ENCODE assay signal across 27 cellular contexts in genomic region chr7:1649751-1650326, GRCh38. TPM values are rescaled to one million over a fixed set of nuclear protein-coding genes. Genes with fewer than 3 reads are reported as not detected.
"Had no signal": no experiment of that assay in that cellular context is flagged by ENCODE, and none has a peak within 500 bp of the region (broad histone marks: within the 10 kb centered on the region; RNA-seq: fewer than 3 reads in every experiment).

No MANE protein-coding gene starts in this region.

- H3K36me3 ChIP-seq: adrenal gland, uterus had no signal

- H3K4me3 ChIP-seq: adrenal gland, body of pancreas, coronary artery, dorsolateral prefrontal cortex, skin epidermis, testis, uterus had no signal

- DNase-seq: activated CD4-positive, alpha-beta memory T cell treated with anti-CD3 and anti-CD28 coated beads for 36 hours; activated CD4-positive, alpha-beta T cell treated with anti-CD3 and anti-CD28 coated beads for 48 hours; activated CD8-positive, alpha-beta memory T cell treated with anti-CD3 and anti-CD28 coated beads, Interleukin-2, amount 50 U/mL, for 4 hours; activated effector memory CD4-positive, alpha-beta T cell treated with anti-CD3 and anti-CD28 coated beads, Interleukin-2, amount 50 U/mL, for 16 hours; activated naive CD4-positive, alpha-beta T cell treated with anti-CD3 and anti-CD28 coated beads for 36 hours; activated naive CD8-positive, alpha-beta T cell treated with anti-CD3 and anti-CD28 coated beads for 36 hours; activated T-cell treated with anti-CD3 and anti-CD28 coated beads, Interleukin-2, amount 50 U/mL, for 1 hour; adrenal gland; aorta; body of pancreas; dorsolateral prefrontal cortex; effector memory CD4-positive, alpha-beta T cell; islet precursor cell; natural killer cell; stimulated activated CD4-positive, alpha-beta T cell treated with anti-CD3 and anti-CD28 coated beads, Interleukin-12 subunit alpha, Interleukin-12 subunit beta, amount 100 ng/mL, for 4 hours; stimulated activated CD4-positive, alpha-beta T cell treated with anti-CD3 and anti-CD28 coated beads, Interleukin-4, amount 100 ng/mL, for 1 hour; stimulated activated naive CD8-positive, alpha-beta T cell treated with anti-CD3 and anti-CD28 coated beads, Interleukin-15, Interleukin-2, amounts not matched to agents 100 U/mL and 50 U/mL, for 24 hours; T-helper 1 cell; testis; trophoblast cell; uterus had no signal

- H3K27me3 ChIP-seq: adrenal gland, testis, uterus had no signal

- H3K9me3 ChIP-seq: adrenal gland, body of pancreas, testis, uterus had no signal

- FAIRE-seq: frontal cortex had no signal

- ATAC-seq: body of pancreas; natural killer cell; sciatic nerve; stimulated activated naive CD8-positive, alpha-beta T cell treated with anti-CD3 and anti-CD28 coated beads, Interleukin-15, Interleukin-2, amounts not matched to agents 100 U/mL and 50 U/mL, for 24 hours had no signal

- H3K27ac ChIP-seq: adrenal gland, body of pancreas, coronary artery, dorsolateral prefrontal cortex, skin epidermis, testis, uterus, VCaP had no signal

RNA-seq across cellular contexts. Expression of gene ELFN1, which starts 20.2 kb away (rescaled TPM):
- total RNA-seq: activated naive CD4-positive, alpha-beta T cell treated with anti-CD3 and anti-CD28 coated beads for 36 hours; activated T-helper 1 cell treated with anti-CD3 and anti-CD28 coated beads, Interleukin-12 subunit alpha, Interleukin-12 subunit beta, Interleukin-2, Interleukin-4 antibody, amounts not matched to agents 30 ng/mL and 10 ng/mL and 1 ng/mL, durations not matched to agents 14 hours and 24 hours and 36 hours had no signal
